In the genomic region with DNA sequence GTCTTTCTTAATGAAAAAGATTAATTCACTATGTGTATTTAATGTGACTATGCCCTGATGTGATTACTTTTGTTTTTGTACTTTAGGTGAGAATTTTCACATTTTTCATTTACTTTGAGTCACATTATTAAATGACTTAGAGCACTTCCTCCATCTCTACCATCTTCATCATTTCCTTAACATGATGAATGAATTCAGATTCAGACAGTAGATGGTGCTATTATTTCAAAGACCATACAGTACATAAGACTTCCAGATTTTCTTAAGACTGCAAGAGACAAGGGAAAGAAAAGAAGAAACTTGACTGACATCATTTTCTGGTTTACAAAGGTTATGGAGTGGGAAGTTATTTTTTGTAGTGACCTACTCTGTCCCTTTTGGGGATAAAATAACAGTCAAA, we compare ENCODE assay signal across 10 cellular contexts.
A peak's percentile ranks its signal among the peaks of the same experiment; 100 is the strongest.
DNase-seq lines count a peak whose midpoint lies in the region; ATAC-seq, FAIRE-seq and TF ChIP-seq lines count a peak whose summit lies in the region.
"Had no signal": no experiment of that assay in that cellular context is flagged by ENCODE, and none has a peak within 500 bp of the region (broad histone marks: within the 10 kb centered on the region; RNA-seq: fewer than 3 reads in every experiment).

No MANE protein-coding gene starts in this region.

- no peak overlapping the region for H3K4me2 ChIP-seq in A549
- H3K4me2 ChIP-seq in PC-9 = no peak overlapping the region

- DNase-seq in A549 (ENCODE audit: low read depth in 1 of 2, low spot score in 1 of 2) (peak; percentile 0 to 36), H7 (peak; percentile 5), PC-9 (peak in 1 of 2 experiments; percentile 40), fibroblast of the aortic adventitia (ENCODE audit: low read depth) (peak; percentile 28), activated gamma-delta T cell (lab: John Stamatoyannopoulos, UW) (no peak), GM19239 (ENCODE audit: insufficient read length, low spot score) (no peak)
- no peak for DNase-seq in activated CD4-positive, alpha-beta T cell treated with anti-CD3 and anti-CD28 coated beads, Interleukin-2, amount 50 U/mL, for 48 hours
- DNase-seq in CD4-positive, alpha-beta memory T cell = no peak
- DNase-seq: stimulated activated CD4-positive, alpha-beta T cell treated with anti-CD3 and anti-CD28 coated beads, Interleukin-2, amount 100 ng/mL, for 24 hours had no signal

- no peak overlapping the region for H3K4me3 Mint-ChIP-seq in CD4-positive, alpha-beta memory T cell
- H3K4me3 Mint-ChIP-seq: central memory CD8-positive, alpha-beta T cell had no signal

- POLR2A ChIA-PET in A549 (lab: Yijun Ruan, JAX) (no interaction called here), PC-9 (lab: Charles Lee; ENCODE audit: unreplicated experiment) (no interaction called here)
- POLR2A ChIA-PET in CD4-positive, alpha-beta memory T cell (lab: Charles Lee; ENCODE audit: partially characterized antibody) = no interaction called here

- peaks cover 2 to 11% (median 9%) of the 10 kb centered on the region in 8 donors for H3K9me3 Mint-ChIP-seq in CD4-positive, alpha-beta memory T cell

- no peaks in the 10 kb centered on the region for H3K79me2 ChIP-seq in PC-9 (ENCODE audit: low read depth)

- H3K9me3 ChIP-seq in A549 (no peaks in the 10 kb centered on the region), PC-9 (ENCODE audit: insufficient read depth, low read depth) (no peaks in the 10 kb centered on the region)
- no peaks in the 10 kb centered on the region for H3K9me3 ChIP-seq in CD4-positive, alpha-beta memory T cell (ENCODE audit: control insufficient read depth in 1 of 2, low read length in 2 of 2)

- TF ChIP-seq RAD21 in A549 (conservative IDR thresholded peaks at IDR 0.05 in 1 of 2, IDR thresholded peaks at IDR 0.05 in 1 of 2) = peak; percentile 49 to 52; a peak in 3 of 5 replicates

- H3K4me1 Mint-ChIP-seq in CD4-positive, alpha-beta memory T cell = no peaks in the 10 kb centered on the region
- H3K4me1 Mint-ChIP-seq: central memory CD8-positive, alpha-beta T cell had no signal

- H3K27ac Mint-ChIP-seq in CD4-positive, alpha-beta memory T cell = no peak overlapping the region

- H3F3A ChIP-seq in PC-9 (ENCODE audit: insufficient read depth, low read depth) = no peaks in the 10 kb centered on the region

- TF ChIP-seq EP300 in A549 (IDR thresholded peaks at IDR 0.05) = no peak

- no peaks in the 10 kb centered on the region for H3K27me3 Mint-ChIP-seq in CD4-positive, alpha-beta memory T cell
- H3K27me3 Mint-ChIP-seq: central memory CD8-positive, alpha-beta T cell had no signal

- no peaks in the 10 kb centered on the region for H3K36me3 ChIP-seq in H7 (replicated peaks; ENCODE audit: control insufficient read depth, insufficient read depth, low read length)
- H3K36me3 ChIP-seq in PC-9 (ENCODE audit: low read depth) = no peaks in the 10 kb centered on the region
- no peaks in the 10 kb centered on the region for H3K36me3 ChIP-seq in CD4-positive, alpha-beta memory T cell (ENCODE audit: insufficient read depth, low read length)

- H3K4me1 ChIP-seq in A549 (no peaks in the 10 kb centered on the region), PC-9 (replicated peaks; ENCODE audit: insufficient read depth) (no peaks in the 10 kb centered on the region)
- H3K4me1 ChIP-seq in CD4-positive, alpha-beta memory T cell (ENCODE audit: insufficient read depth, low read length) = no peaks in the 10 kb centered on the region

- ATAC-seq in A549 = peak in 1 of 2 experiments; percentile 72; a peak in 2 of 6 replicates

- H2AFZ ChIP-seq in PC-9 = no peak overlapping the region

- FAIRE-seq in A549 (lab: Jason Lieb, UNC) = no peak
- FAIRE-seq in GM19239 (lab: Jason Lieb, UNC) = no peak

- intact Hi-C loops in PC-9 (cut with micrococcal nuclease; ENCODE audit: unreplicated experiment) = loop anchor here (2.0 kb wide), 1 partner anchor 1072 kb away; no protein-coding TSS in a partner anchor
- intact Hi-C loops in CD4-positive, alpha-beta memory T cell (cut with micrococcal nuclease) = no loop called here

- H3K27me3 ChIP-seq in H7 (ENCODE audit: control insufficient read depth, insufficient read depth, low read length) (no peaks in the 10 kb centered on the region), PC-9 (ENCODE audit: insufficient read depth, low read depth) (no peaks in the 10 kb centered on the region)
- H3K27me3 ChIP-seq in CD4-positive, alpha-beta memory T cell (ENCODE audit: insufficient read depth, low read length) = no peaks in the 10 kb centered on the region

- H3K4me3 ChIP-seq in A549 (no peak overlapping the region), H7 (ENCODE audit: insufficient read depth, low read depth, low read length) (no peak overlapping the region), PC-9 (no peak overlapping the region), fibroblast of the aortic adventitia (ENCODE audit: low read depth, low read length) (no peak overlapping the region)
- H3K4me3 ChIP-seq in CD4-positive, alpha-beta memory T cell (ENCODE audit: low read length in 2 of 2) = no peak overlapping the region

- no peaks in the 10 kb centered on the region for H3K36me3 Mint-ChIP-seq in CD4-positive, alpha-beta memory T cell

- H3K9me2 ChIP-seq in PC-9 (ENCODE audit: insufficient read depth) = no peaks in the 10 kb centered on the region

- BruUV-seq in PC-9 (replicated peaks; lab: Mats Ljungman, UMichigan) = no TSS peak

- TF ChIP-seq POLR2A in A549 (IDR thresholded peaks at IDR 0.05; ENCODE audit: low read length) = no peak

- CTCF ChIA-PET in A549 (lab: Yijun Ruan, JAX) (interaction anchor here (1.0 to 1.2 kb wide), 2 partner anchors 8 to 1073 kb away, joined by 3 to 4 read pairs; no protein-coding TSS in a partner anchor), PC-9 (lab: Charles Lee) (interaction anchor here (0.6 kb wide), 1 partner anchor 1736 kb away, joined by 3 read pairs; no protein-coding TSS in a partner anchor)
- CTCF ChIA-PET in CD4-positive, alpha-beta memory T cell (lab: Charles Lee; ENCODE audit: partially characterized antibody) = no interaction called here

- TF ChIP-seq CTCF in A549 (IDR thresholded peaks at IDR 0.05) (peak; percentile 33; the same call in 2 of the 3 replicates), PC-9 (conservative IDR thresholded peaks at IDR 0.05) (peak; percentile 54), fibroblast of the aortic adventitia (IDR thresholded peaks at IDR 0.05; ENCODE audit: insufficient read depth, low read length) (no peak)

- H3K27ac ChIP-seq in A549 = no peak overlapping the region
- no peak overlapping the region for H3K27ac ChIP-seq in PC-9
- no peak overlapping the region for H3K27ac ChIP-seq in CD4-positive, alpha-beta memory T cell (ENCODE audit: low read depth, low read length)

- H4K20me1 ChIP-seq in PC-9 (ENCODE audit: insufficient read depth) = no peaks in the 10 kb centered on the region

TF ChIP-seq in A549, 52 proteins besides CTCF, POLR2A, EP300 and RAD21:
- TF ChIP-seq ZNF302 (CRISPR knock-in tag; IDR thresholded peaks at IDR 0.05) (no peak), CHD2 (IDR thresholded peaks at IDR 0.05; ENCODE audit: low read length, partially characterized antibody) (no peak), FOXS1 (CRISPR knock-in tag; IDR thresholded peaks at IDR 0.05) (no peak), HDAC2 (IDR thresholded peaks at IDR 0.05) (no peak), HOXA7 (CRISPR knock-in tag; IDR thresholded peaks at IDR 0.05) (no peak), PHF8 (IDR thresholded peaks at IDR 0.05; ENCODE audit: borderline replicate concordance, low read depth) (no peak), CHD4 (IDR thresholded peaks at IDR 0.05; ENCODE audit: borderline replicate concordance) (no peak), RARB (CRISPR knock-in tag; IDR thresholded peaks at IDR 0.05) (no peak)
- TF ChIP-seq, protein P1, sequence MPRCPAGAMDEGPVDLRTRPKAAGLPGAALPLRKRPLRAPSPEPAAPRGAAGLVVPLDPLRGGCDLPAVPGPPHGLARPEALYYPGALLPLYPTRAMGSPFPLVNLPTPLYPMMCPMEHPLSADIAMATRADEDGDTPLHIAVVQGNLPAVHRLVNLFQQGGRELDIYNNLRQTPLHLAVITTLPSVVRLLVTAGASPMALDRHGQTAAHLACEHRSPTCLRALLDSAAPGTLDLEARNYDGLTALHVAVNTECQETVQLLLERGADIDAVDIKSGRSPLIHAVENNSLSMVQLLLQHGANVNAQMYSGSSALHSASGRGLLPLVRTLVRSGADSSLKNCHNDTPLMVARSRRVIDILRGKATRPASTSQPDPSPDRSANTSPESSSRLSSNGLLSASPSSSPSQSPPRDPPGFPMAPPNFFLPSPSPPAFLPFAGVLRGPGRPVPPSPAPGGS (IDR thresholded peaks at IDR 0.05) = no peak

Comparison
In these comparisons a context has a peak if more than half of its experiments do, and no peak if none do; other contexts are left out.
1. DNase-seq: peak in A549 (2 of 2), H7 (single experiment) and fibroblast of the aortic adventitia (single experiment); none in activated gamma-delta T cell (single experiment), activated CD4-positive, alpha-beta T cell treated with anti-CD3 and anti-CD28 coated beads, Interleukin-2, amount 50 U/mL, for 48 hours (0 of 2), CD4-positive, alpha-beta memory T cell (0 of 5) and GM19239 (single experiment).